Comparison of ENCODE assay signal across 8 cellular contexts in the genomic region with DNA sequence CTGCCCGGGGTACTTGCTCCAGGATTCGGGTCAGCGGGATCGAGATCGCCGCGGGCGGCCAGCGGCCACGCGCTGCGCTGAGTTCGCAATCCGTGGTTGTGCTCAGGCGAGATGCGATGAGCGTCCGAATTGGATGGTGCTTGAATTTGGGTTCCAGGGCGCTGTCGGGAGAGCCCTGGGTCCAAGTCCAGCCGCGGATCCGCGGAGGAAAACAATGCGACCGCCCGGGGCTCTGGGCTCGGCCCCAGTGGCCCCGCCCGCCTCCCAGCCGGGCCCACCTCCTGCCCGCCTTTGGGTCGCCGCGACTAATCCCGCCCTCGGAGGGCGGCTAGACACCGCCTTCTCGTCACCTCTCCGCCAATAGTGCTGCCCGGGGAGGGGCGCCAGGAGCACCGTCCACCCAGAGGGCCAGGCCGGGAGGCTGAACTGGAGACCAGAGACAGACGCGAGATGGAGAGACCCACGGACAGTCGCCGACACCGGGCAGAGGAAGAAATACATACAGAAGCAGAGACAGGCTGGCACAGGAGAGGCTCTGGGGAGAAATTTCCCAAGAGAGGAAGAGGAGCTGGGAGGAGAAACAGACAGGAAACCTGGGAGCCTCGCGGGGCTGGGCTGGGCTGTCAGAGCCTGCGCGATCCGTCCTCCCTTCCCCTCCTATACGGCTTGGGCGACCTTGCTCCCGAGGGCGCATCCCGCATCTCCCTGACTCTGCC. TPM values are rescaled to one million over a fixed set of nuclear protein-coding genes. Genes with fewer than 3 reads are reported as not detected.
DNase-seq lines count a peak whose midpoint lies in the region; ATAC-seq and TF ChIP-seq lines count a peak whose summit lies in the region.

A gene with protein sequence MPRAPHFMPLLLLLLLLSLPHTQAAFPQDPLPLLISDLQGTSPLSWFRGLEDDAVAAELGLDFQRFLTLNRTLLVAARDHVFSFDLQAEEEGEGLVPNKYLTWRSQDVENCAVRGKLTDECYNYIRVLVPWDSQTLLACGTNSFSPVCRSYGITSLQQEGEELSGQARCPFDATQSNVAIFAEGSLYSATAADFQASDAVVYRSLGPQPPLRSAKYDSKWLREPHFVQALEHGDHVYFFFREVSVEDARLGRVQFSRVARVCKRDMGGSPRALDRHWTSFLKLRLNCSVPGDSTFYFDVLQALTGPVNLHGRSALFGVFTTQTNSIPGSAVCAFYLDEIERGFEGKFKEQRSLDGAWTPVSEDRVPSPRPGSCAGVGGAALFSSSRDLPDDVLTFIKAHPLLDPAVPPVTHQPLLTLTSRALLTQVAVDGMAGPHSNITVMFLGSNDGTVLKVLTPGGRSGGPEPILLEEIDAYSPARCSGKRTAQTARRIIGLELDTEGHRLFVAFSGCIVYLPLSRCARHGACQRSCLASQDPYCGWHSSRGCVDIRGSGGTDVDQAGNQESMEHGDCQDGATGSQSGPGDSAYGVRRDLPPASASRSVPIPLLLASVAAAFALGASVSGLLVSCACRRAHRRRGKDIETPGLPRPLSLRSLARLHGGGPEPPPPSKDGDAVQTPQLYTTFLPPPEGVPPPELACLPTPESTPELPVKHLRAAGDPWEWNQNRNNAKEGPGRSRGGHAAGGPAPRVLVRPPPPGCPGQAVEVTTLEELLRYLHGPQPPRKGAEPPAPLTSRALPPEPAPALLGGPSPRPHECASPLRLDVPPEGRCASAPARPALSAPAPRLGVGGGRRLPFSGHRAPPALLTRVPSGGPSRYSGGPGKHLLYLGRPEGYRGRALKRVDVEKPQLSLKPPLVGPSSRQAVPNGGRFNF (minus strand): TSS at position 216 of the 716 bp plus-strand sequence. CDS start 4,010 bp downstream, outside the sequence.

- no peaks in the 10 kb centered on the region for H3K79me2 ChIP-seq in KMS-11 (ENCODE audit: insufficient read depth, low read depth)

- peak within 1 kb of the TSS; percentile 99 for H2AFZ ChIP-seq in KMS-11 (ENCODE audit: low read depth)

- peaks cover 13% of the 10 kb centered on the region for H3K4me1 ChIP-seq in KMS-11 (ENCODE audit: low read depth, poor library complexity, severe bottlenecking)
- peaks cover 7% of the 10 kb centered on the region; the same call in 1 of the 2 replicates for H3K4me1 ChIP-seq in Panc1 (ENCODE audit: control insufficient read depth, insufficient read depth, low read length)
- H3K4me1 ChIP-seq in esophagus muscularis mucosa = peaks cover 41 to 54% (median 49%) of the 10 kb centered on the region in 4 donors

- TF ChIP-seq EP300 in esophagus muscularis mucosa (IDR thresholded peaks at IDR 0.05) = no peak

- H3K36me3 ChIP-seq in KMS-11 (ENCODE audit: insufficient read depth) (no peaks in the 10 kb centered on the region), Panc1 (ENCODE audit: control insufficient read depth, insufficient read depth, low read length) (no peaks in the 10 kb centered on the region), esophagus muscularis mucosa (peaks cover 0 to 7% (median 1%) of the 10 kb centered on the region in 4 donors)

- TF ChIP-seq CTCF in KMS-11 (conservative IDR thresholded peaks at IDR 0.05; ENCODE audit: low read depth, low read length) (no peak), Panc1 (IDR thresholded peaks at IDR 0.05) (no peak), esophagus muscularis mucosa (IDR thresholded peaks at IDR 0.05) (no peak)

- no TSS peak for BruUV-seq in Panc1 (replicated peaks; lab: Mats Ljungman, UMichigan)

- H3K4me3 ChIP-seq in KMS-11 (IDR thresholded peaks at IDR 0.05; ENCODE audit: insufficient read depth, low read depth, low read length) = peak within 1 kb of the TSS; percentile 100
- peak within 1 kb of the TSS; percentile 69 to 82 for H3K4me3 ChIP-seq in Panc1 (ENCODE audit: low read depth in 2 of 2, low read length in 2 of 2)
- peak within 1 kb of the TSS; percentile 67 to 88 (median 72) for H3K4me3 ChIP-seq in esophagus muscularis mucosa

- H3K9me3 ChIP-seq in Panc1 (ENCODE audit: control insufficient read depth, insufficient read depth, low read depth, low read length) (no peaks in the 10 kb centered on the region), esophagus muscularis mucosa (no peaks in the 10 kb centered on the region)

- H3K27me3 ChIP-seq in KMS-11 (ENCODE audit: insufficient read depth, low read depth) (peaks cover 36% of the 10 kb centered on the region), Panc1 (ENCODE audit: control insufficient read depth, insufficient read depth, low read length) (no peaks in the 10 kb centered on the region), esophagus muscularis mucosa (no peaks in the 10 kb centered on the region)

- CTCF ChIA-PET in Panc1 (lab: Charles Lee) = no interaction called here

- WGBS in esophagus muscularis mucosa = under 1% methylated on average over 20 of the region's 61 CpGs

- DNase-seq in DMS79 (lab: John Stamatoyannopoulos, UW) (peak; percentile 78), Panc1 (ENCODE audit: low read depth, low spot score) (no peak), activated T-helper 1 cell treated with Interleukin-2 at 50 U/mL for 16 hours (ENCODE audit: low read depth) (peak; percentile 82), esophagus muscularis mucosa (ENCODE audit: extremely low spot score) (peak; percentile 96), myocyte (ENCODE audit: low read depth) (peak; percentile 96)
- peak; percentile 68 for DNase-seq in stimulated activated CD8-positive, alpha-beta memory T cell treated with anti-CD3 and anti-CD28 coated beads, Interleukin-7, amount 100 ng/mL, for 24 hours (ENCODE audit: low read depth)

- peak within 1 kb of the TSS; percentile 86 for H3K4me2 ChIP-seq in KMS-11

- in situ Hi-C loops in Panc1 (cut with HindIII; ENCODE audit: low pct_unique_long_range_greater_than_20kb, low sequenced_read_pairs) = no loop called here

- TF ChIP-seq POLR2A in esophagus muscularis mucosa (IDR thresholded peaks at IDR 0.05; ENCODE audit: low read depth) = peak; percentile 56

- H3K27ac ChIP-seq in KMS-11 = no peak within 1 kb of the TSS
- H3K27ac ChIP-seq in Panc1 (ENCODE audit: low read length) = peak within 1 kb of the TSS; percentile 71
- peak within 1 kb of the TSS; percentile 84 to 89 (median 87) for H3K27ac ChIP-seq in esophagus muscularis mucosa (replicated peaks in 1 of 4)

- ATAC-seq in GM21825 (IDR thresholded peaks at IDR 0.05; ENCODE audit: unreplicated experiment) (peak; percentile 97), Panc1 (peak; percentile 99)

- intact Hi-C loops in Panc1 (cut with micrococcal nuclease; ENCODE audit: unreplicated experiment) = no loop called here
- intact Hi-C loops in esophagus muscularis mucosa (cut with DNase I) = no loop called here

- POLR2A ChIA-PET in Panc1 (lab: Charles Lee) = interaction anchor here (0.8 kb wide), 1 partner anchor 288 kb away, joined by 3 read pairs; no protein-coding TSS in a partner anchor

- H4K20me1 ChIP-seq in KMS-11 (ENCODE audit: insufficient read depth) = no peaks in the 10 kb centered on the region

- H3K9ac ChIP-seq in KMS-11 = peak within 1 kb of the TSS; percentile 52

RNA-seq across cellular contexts. Expression of the gene that starts here (rescaled TPM):
- total RNA-seq in Panc1 (2021; ENCODE audit: unreplicated experiment) = 5.7 TPM
- 9.2 TPM for polyA plus RNA-seq in Panc1 (2012; ENCODE audit: insufficient read length)
- 10 to 100 TPM in 1 of 4 donors, 1 to 10 TPM in 3; 5.3 to 12.2 (median 7.3) TPM for total RNA-seq in esophagus muscularis mucosa
- 73.1 and 132 TPM in 2 replicates for total RNA-seq in myocyte
- polyA plus RNA-seq in myocyte (2012) = 24.5 TPM
